Comparison of ENCODE assay signal across 16 cellular contexts in the genomic region with DNA sequence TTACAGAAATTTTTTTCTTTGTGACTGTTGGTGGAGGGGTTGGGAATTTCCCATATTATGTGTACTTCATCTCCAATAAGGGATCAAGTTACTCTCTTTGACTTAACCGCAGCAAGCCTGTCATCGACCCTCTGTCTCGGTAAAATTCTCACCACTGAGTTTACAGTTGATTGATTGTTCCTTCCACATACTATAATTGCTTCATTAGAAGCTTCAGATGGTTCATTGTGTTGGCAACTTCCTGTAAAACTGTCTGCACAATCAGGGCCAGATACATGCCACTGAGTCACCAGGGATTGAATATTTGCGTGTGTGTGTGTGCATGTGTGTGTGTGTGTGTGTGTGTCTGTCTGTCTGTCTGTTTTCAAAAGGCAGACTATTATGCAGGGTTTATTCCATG.
DNase-seq lines count a peak whose midpoint lies in the region; ATAC-seq and TF ChIP-seq lines count a peak whose summit lies in the region.
"Had no signal": no experiment of that assay in that cellular context is flagged by ENCODE, and none has a peak within 500 bp of the region (broad histone marks: within the 10 kb centered on the region; RNA-seq: fewer than 3 reads in every experiment).

No MANE protein-coding gene starts in this region.

- no peaks in the 10 kb centered on the region for H3K9me2 ChIP-seq in MM.1S (replicated peaks; ENCODE audit: insufficient read depth, low read length)

- H3K79me2 ChIP-seq in MM.1S (ENCODE audit: low read length) = no peaks in the 10 kb centered on the region

- H3K4me3 ChIP-seq in RWPE2 (ENCODE audit: severe bottlenecking) (no peak overlapping the region), fibroblast of pulmonary artery (replicated peaks; ENCODE audit: low read depth, low read length) (no peak overlapping the region), MM.1S (ENCODE audit: low read length) (no peak overlapping the region)
- H3K4me3 ChIP-seq: gastroesophageal sphincter, uterus had no signal

- no peaks in the 10 kb centered on the region for H3K36me3 ChIP-seq in RWPE2 (ENCODE audit: low read depth)
- no peaks in the 10 kb centered on the region for H3K36me3 ChIP-seq in MM.1S (replicated peaks; ENCODE audit: insufficient read depth, low read length)
- H3K36me3 ChIP-seq: gastroesophageal sphincter, uterus had no signal

- ATAC-seq in RWPE2 (ENCODE audit: low read depth) (peak; percentile 44; the same call in 2 of the 3 replicates), HG03175 (IDR thresholded peaks at IDR 0.05; ENCODE audit: unreplicated experiment) (no peak), HG03571 (IDR thresholded peaks at IDR 0.05; ENCODE audit: unreplicated experiment) (no peak)
- ATAC-seq: gastroesophageal sphincter, left ventricle myocardium superior, T-helper 17 cell had no signal

- H3K27me3 ChIP-seq in RWPE2 (ENCODE audit: insufficient read depth, poor library complexity, severe bottlenecking) = no peaks in the 10 kb centered on the region
- no peaks in the 10 kb centered on the region for H3K27me3 ChIP-seq in MM.1S (replicated peaks; ENCODE audit: insufficient read depth, low read length)
- H3K27me3 ChIP-seq: gastroesophageal sphincter, uterus had no signal

- H3K27ac ChIP-seq in RWPE2 (ENCODE audit: poor library complexity, severe bottlenecking) (no peak overlapping the region), MM.1S (ENCODE audit: low read length) (no peak overlapping the region)
- H3K27ac ChIP-seq: gastroesophageal sphincter, uterus had no signal

- no peak overlapping the region for H2AFZ ChIP-seq in MM.1S (ENCODE audit: low read length)

- DNase-seq in AG08395 (ENCODE audit: low spot score) (peak; percentile 38), HT1080 (ENCODE audit: low read depth) (peak; percentile 86), RWPE2 (ENCODE audit: low spot score) (no peak), fibroblast of pulmonary artery (ENCODE audit: low read depth) (peak; percentile 52), MM.1S (no peak), NCI-H1694 treated with DMSO at 0.1 percent for 48 hours (lab: John Stamatoyannopoulos, UW) (no peak)
- DNase-seq: activated CD4-positive, alpha-beta T cell treated with anti-CD3 and anti-CD28 coated beads, Interleukin-2, amount 50 U/mL, for 4 hours; activated gamma-delta T cell; Karpas-422; left ventricle myocardium superior; stimulated activated CD4-positive, alpha-beta T cell treated with anti-CD3 and anti-CD28 coated beads, Interleukin-15, amount 100 ng/mL, for 24 hours; T-helper 17 cell; uterus had no signal

- H3F3A ChIP-seq in MM.1S (ENCODE audit: insufficient read depth, low read length) = peaks cover 8% of the 10 kb centered on the region; the same call in 1 of the 2 replicates

- no peak for TF ChIP-seq CTCF in RWPE2 (IDR thresholded peaks at IDR 0.05; ENCODE audit: poor library complexity, severe bottlenecking)
- no peak for TF ChIP-seq CTCF in fibroblast of pulmonary artery (IDR thresholded peaks at IDR 0.05; ENCODE audit: low read length, missing control alignments)
- no peak for TF ChIP-seq CTCF in MM.1S (IDR thresholded peaks at IDR 0.05; ENCODE audit: low read length)

- H3K4me2 ChIP-seq in MM.1S (ENCODE audit: low read depth, low read length) = no peak overlapping the region

- no peak overlapping the region for H3K9ac ChIP-seq in MM.1S (ENCODE audit: low read length)

- H4K20me1 ChIP-seq in MM.1S (ENCODE audit: insufficient read depth, low read length) = no peaks in the 10 kb centered on the region

- no peaks in the 10 kb centered on the region for H3K4me1 ChIP-seq in RWPE2 (ENCODE audit: insufficient read depth, poor library complexity, severe bottlenecking)
- H3K4me1 ChIP-seq in MM.1S (ENCODE audit: low read length) = peaks cover 15% of the 10 kb centered on the region

- no peaks in the 10 kb centered on the region for H3K9me3 ChIP-seq in RWPE2 (ENCODE audit: severe bottlenecking)
- H3K9me3 ChIP-seq in MM.1S (replicated peaks; ENCODE audit: insufficient read depth, low read length) = no peaks in the 10 kb centered on the region
- H3K9me3 ChIP-seq: gastroesophageal sphincter, uterus had no signal

Comparison
In these comparisons a context has a peak if more than half of its experiments do, and no peak if none do; other contexts are left out.
1. DNase-seq: peak in AG08395 (single experiment), HT1080 (single experiment) and fibroblast of pulmonary artery (single experiment); none in RWPE2 (single experiment), MM.1S (single experiment) and NCI-H1694 treated with DMSO at 0.1 percent for 48 hours (single experiment).